Comparison of ENCODE assay signal across 1 cellular context in genomic region chr3:115706311-115706829, GRCh38.
TF ChIP-seq lines count a peak whose summit lies in the region.

No MANE protein-coding gene starts in this region.

TF ChIP-seq in HepG2, 621 proteins besides CTCF, POLR2A, EP300 and RAD21 (continued from another document and continues in another):
- TF ChIP-seq TFDP1 (CRISPR knock-in tag; IDR thresholded peaks at IDR 0.05; ENCODE audit: borderline replicate concordance) (no peak), ZNF253 (CRISPR knock-in tag; IDR thresholded peaks at IDR 0.05; ENCODE audit: borderline replicate concordance) (no peak), THAP11 (CRISPR knock-in tag; IDR thresholded peaks at IDR 0.05) (no peak), HOXA7 (CRISPR knock-in tag; IDR thresholded peaks at IDR 0.05) (no peak), NR2F1 (CRISPR knock-in tag; IDR thresholded peaks at IDR 0.05) (peak; percentile 49 to 81; a peak in 3 of 4 replicates), NR2C2 (CRISPR knock-in tag; IDR thresholded peaks at IDR 0.05; ENCODE audit: borderline replicate concordance) (no peak), HIC2 (CRISPR knock-in tag; IDR thresholded peaks at IDR 0.05; ENCODE audit: low read depth) (no peak), PPARG (CRISPR knock-in tag; conservative IDR thresholded peaks at IDR 0.05) (peak; percentile 72), NPAS2 (CRISPR knock-in tag; IDR thresholded peaks at IDR 0.05; ENCODE audit: borderline replicate concordance) (no peak), CERS6 (CRISPR knock-in tag; IDR thresholded peaks at IDR 0.05) (no peak), GTF3A (CRISPR knock-in tag; conservative IDR thresholded peaks at IDR 0.05) (no peak), MIXL1 (CRISPR knock-in tag; IDR thresholded peaks at IDR 0.05) (0 out of 2 replicates have a peak, but pooled peaks have one; percentile 9), ZNF749 (CRISPR knock-in tag; IDR thresholded peaks at IDR 0.05; ENCODE audit: borderline replicate concordance) (no peak), BRCA1 (CRISPR knock-in tag; IDR thresholded peaks at IDR 0.05) (no peak), HOMEZ (CRISPR knock-in tag; IDR thresholded peaks at IDR 0.05; ENCODE audit: low read depth) (peak; percentile 76; the same call in 1 of the 2 replicates), SMYD3 (CRISPR knock-in tag; IDR thresholded peaks at IDR 0.05) (no peak), BHLHE40 (IDR thresholded peaks at IDR 0.05; ENCODE audit: low read length) (no peak), BCLAF1 (IDR thresholded peaks at IDR 0.05) (no peak), MTA1 (CRISPR knock-in tag; IDR thresholded peaks at IDR 0.05; ENCODE audit: borderline replicate concordance) (no peak; the same call in 1 of the 2 replicates), ZNF225 (CRISPR knock-in tag; IDR thresholded peaks at IDR 0.05) (no peak), ZKSCAN5 (CRISPR knock-in tag; IDR thresholded peaks at IDR 0.05) (no peak), ZBTB21 (CRISPR knock-in tag; IDR thresholded peaks at IDR 0.05) (peak; percentile 30; the same call in 1 of the 2 replicates), ZNF143 (CRISPR knock-in tag; IDR thresholded peaks at IDR 0.05) (no peak), NFATC3 (CRISPR knock-in tag; IDR thresholded peaks at IDR 0.05) (no peak), ZSCAN30 (CRISPR knock-in tag; IDR thresholded peaks at IDR 0.05) (no peak), PCBP1 (IDR thresholded peaks at IDR 0.05; ENCODE audit: borderline replicate concordance, low read depth, low read length) (no peak), GZF1 (CRISPR knock-in tag; IDR thresholded peaks at IDR 0.05) (no peak), ZNF446 (CRISPR knock-in tag; IDR thresholded peaks at IDR 0.05) (no peak), NFKBIZ (CRISPR knock-in tag; IDR thresholded peaks at IDR 0.05) (no peak), ARHGAP35 (CRISPR knock-in tag; IDR thresholded peaks at IDR 0.05; ENCODE audit: borderline replicate concordance) (no peak), AKAP8 (CRISPR knock-in tag; IDR thresholded peaks at IDR 0.05) (no peak), U2AF2 (IDR thresholded peaks at IDR 0.05; ENCODE audit: low read depth, low read length) (no peak), YEATS4 (CRISPR knock-in tag; IDR thresholded peaks at IDR 0.05; ENCODE audit: borderline replicate concordance) (no peak), ZNF343 (CRISPR knock-in tag; IDR thresholded peaks at IDR 0.05) (no peak)
- TF ChIP-seq, protein P1, sequence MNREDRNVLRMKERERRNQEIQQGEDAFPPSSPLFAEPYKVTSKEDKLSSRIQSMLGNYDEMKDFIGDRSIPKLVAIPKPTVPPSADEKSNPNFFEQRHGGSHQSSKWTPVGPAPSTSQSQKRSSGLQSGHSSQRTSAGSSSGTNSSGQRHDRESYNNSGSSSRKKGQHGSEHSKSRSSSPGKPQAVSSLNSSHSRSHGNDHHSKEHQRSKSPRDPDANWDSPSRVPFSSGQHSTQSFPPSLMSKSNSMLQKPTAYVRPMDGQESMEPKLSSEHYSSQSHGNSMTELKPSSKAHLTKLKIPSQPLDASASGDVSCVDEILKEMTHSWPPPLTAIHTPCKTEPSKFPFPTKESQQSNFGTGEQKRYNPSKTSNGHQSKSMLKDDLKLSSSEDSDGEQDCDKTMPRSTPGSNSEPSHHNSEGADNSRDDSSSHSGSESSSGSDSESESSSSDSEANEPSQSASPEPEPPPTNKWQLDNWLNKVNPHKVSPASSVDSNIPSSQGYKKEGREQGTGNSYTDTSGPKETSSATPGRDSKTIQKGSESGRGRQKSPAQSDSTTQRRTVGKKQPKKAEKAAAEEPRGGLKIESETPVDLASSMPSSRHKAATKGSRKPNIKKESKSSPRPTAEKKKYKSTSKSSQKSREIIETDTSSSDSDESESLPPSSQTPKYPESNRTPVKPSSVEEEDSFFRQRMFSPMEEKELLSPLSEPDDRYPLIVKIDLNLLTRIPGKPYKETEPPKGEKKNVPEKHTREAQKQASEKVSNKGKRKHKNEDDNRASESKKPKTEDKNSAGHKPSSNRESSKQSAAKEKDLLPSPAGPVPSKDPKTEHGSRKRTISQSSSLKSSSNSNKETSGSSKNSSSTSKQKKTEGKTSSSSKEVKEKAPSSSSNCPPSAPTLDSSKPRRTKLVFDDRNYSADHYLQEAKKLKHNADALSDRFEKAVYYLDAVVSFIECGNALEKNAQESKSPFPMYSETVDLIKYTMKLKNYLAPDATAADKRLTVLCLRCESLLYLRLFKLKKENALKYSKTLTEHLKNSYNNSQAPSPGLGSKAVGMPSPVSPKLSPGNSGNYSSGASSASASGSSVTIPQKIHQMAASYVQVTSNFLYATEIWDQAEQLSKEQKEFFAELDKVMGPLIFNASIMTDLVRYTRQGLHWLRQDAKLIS (CRISPR knock-in tag; IDR thresholded peaks at IDR 0.05): no peak
- TF ChIP-seq, protein P2, sequence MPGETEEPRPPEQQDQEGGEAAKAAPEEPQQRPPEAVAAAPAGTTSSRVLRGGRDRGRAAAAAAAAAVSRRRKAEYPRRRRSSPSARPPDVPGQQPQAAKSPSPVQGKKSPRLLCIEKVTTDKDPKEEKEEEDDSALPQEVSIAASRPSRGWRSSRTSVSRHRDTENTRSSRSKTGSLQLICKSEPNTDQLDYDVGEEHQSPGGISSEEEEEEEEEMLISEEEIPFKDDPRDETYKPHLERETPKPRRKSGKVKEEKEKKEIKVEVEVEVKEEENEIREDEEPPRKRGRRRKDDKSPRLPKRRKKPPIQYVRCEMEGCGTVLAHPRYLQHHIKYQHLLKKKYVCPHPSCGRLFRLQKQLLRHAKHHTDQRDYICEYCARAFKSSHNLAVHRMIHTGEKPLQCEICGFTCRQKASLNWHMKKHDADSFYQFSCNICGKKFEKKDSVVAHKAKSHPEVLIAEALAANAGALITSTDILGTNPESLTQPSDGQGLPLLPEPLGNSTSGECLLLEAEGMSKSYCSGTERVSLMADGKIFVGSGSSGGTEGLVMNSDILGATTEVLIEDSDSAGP (CRISPR knock-in tag; IDR thresholded peaks at IDR 0.05; ENCODE audit: borderline replicate concordance): no peak
- TF ChIP-seq, protein P3, sequence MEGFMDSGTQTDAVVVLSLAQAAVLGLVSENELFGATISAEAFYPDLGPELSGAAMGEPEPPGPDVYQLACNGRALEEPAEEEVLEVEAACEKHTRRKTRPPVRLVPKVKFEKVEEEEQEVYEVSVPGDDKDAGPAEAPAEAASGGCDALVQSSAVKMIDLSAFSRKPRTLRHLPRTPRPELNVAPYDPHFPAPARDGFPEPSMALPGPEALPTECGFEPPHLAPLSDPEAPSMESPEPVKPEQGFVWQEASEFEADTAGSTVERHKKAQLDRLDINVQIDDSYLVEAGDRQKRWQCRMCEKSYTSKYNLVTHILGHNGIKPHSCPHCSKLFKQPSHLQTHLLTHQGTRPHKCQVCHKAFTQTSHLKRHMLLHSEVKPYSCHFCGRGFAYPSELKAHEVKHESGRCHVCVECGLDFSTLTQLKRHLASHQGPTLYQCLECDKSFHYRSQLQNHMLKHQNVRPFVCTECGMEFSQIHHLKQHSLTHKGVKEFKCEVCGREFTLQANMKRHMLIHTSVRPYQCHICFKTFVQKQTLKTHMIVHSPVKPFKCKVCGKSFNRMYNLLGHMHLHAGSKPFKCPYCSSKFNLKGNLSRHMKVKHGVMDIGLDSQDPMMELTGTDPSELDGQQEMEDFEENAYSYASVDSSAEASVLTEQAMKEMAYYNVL (CRISPR knock-in tag; IDR thresholded peaks at IDR 0.05; ENCODE audit: borderline replicate concordance): peak; percentile 69; the same call in 1 of the 2 replicates
- TF ChIP-seq, protein P4, sequence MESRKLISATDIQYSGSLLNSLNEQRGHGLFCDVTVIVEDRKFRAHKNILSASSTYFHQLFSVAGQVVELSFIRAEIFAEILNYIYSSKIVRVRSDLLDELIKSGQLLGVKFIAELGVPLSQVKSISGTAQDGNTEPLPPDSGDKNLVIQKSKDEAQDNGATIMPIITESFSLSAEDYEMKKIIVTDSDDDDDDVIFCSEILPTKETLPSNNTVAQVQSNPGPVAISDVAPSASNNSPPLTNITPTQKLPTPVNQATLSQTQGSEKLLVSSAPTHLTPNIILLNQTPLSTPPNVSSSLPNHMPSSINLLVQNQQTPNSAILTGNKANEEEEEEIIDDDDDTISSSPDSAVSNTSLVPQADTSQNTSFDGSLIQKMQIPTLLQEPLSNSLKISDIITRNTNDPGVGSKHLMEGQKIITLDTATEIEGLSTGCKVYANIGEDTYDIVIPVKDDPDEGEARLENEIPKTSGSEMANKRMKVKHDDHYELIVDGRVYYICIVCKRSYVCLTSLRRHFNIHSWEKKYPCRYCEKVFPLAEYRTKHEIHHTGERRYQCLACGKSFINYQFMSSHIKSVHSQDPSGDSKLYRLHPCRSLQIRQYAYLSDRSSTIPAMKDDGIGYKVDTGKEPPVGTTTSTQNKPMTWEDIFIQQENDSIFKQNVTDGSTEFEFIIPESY (CRISPR knock-in tag; IDR thresholded peaks at IDR 0.05): no peak
- TF ChIP-seq, protein P5, sequence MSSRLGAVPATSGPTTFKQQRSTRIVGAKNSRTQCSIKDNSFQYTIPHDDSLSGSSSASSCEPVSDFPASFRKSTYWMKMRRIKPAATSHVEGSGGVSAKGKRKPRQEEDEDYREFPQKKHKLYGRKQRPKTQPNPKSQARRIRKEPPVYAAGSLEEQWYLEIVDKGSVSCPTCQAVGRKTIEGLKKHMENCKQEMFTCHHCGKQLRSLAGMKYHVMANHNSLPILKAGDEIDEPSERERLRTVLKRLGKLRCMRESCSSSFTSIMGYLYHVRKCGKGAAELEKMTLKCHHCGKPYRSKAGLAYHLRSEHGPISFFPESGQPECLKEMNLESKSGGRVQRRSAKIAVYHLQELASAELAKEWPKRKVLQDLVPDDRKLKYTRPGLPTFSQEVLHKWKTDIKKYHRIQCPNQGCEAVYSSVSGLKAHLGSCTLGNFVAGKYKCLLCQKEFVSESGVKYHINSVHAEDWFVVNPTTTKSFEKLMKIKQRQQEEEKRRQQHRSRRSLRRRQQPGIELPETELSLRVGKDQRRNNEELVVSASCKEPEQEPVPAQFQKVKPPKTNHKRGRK (CRISPR knock-in tag; IDR thresholded peaks at IDR 0.05): no peak
- TF ChIP-seq, protein P6, sequence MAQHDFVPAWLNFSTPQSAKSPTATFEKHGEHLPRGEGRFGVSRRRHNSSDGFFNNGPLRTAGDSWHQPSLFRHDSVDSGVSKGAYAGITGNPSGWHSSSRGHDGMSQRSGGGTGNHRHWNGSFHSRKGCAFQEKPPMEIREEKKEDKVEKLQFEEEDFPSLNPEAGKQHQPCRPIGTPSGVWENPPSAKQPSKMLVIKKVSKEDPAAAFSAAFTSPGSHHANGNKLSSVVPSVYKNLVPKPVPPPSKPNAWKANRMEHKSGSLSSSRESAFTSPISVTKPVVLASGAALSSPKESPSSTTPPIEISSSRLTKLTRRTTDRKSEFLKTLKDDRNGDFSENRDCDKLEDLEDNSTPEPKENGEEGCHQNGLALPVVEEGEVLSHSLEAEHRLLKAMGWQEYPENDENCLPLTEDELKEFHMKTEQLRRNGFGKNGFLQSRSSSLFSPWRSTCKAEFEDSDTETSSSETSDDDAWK (CRISPR knock-in tag; IDR thresholded peaks at IDR 0.05): no peak
